ENCODE assay signal across 9 cellular contexts in the genomic region with DNA sequence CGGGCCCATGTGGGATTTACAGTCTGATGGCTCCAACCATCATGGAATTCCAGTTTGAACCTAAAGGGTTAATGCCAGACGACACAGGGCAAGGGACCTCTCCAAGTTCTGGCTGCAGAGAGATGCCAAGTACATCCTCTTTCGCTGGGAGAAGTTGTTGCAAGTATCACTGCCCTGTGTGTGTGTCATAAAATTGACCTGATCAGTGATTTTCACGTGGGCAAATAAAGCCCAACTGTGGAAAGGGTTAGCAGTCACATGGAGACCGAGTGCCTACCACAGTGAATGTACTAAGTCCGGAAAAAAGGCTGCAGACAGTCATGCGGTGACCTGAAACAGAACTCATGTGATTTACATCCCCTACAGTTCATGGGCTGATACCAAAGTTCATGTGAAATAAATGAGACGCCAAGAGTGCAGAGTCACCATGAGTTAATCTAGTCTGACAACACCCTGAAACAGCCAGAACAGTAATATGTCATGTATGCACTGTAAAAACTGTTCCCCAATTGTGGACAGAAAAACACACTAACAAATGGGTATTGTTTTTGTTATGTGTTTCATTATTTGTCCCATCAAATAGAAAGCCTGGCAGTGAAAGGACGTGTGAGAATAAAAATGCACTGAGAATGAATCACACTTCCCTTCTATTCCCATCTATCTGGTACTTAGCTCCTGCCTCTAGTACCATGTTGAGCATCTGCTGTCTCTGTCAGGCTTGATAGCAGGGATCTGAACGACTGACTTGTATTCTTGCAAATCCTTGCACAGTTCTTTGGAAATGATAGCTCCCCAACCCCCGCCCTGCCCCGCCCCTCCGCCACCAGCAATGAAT.
DNase-seq lines count a peak whose midpoint lies in the region; ATAC-seq and TF ChIP-seq lines count a peak whose summit lies in the region.
"Had no signal": no experiment of that assay in that cellular context is flagged by ENCODE, and none has a peak within 500 bp of the region (broad histone marks: within the 10 kb centered on the region; RNA-seq: fewer than 3 reads in every experiment).

No MANE protein-coding gene starts in this region.

- H3K9me3 Mint-ChIP-seq in naive thymus-derived CD8-positive, alpha-beta T cell: no peaks in the 10 kb centered on the region

- H3K27ac Mint-ChIP-seq in T-helper 17 cell: no peak overlapping the region
- no peak overlapping the region for H3K27ac Mint-ChIP-seq in naive thymus-derived CD8-positive, alpha-beta T cell
- H3K27ac Mint-ChIP-seq: activated naive CD8-positive, alpha-beta T cell had no signal

- 67 to 71% methylated on average over 11 to 13 of the region's 13 CpGs for WGBS in upper lobe of left lung, 2 donors

- intact Hi-C loops in lower lobe of right lung (cut with DNase I): no loop called here

- H3K36me3 ChIP-seq in lower lobe of right lung (no peaks in the 10 kb centered on the region), upper lobe of left lung (no peaks in the 10 kb centered on the region)

- TF ChIP-seq CTCF in coronary artery (IDR thresholded peaks at IDR 0.05) (no peak), lower lobe of right lung (IDR thresholded peaks at IDR 0.05) (no peak), upper lobe of left lung (IDR thresholded peaks at IDR 0.05) (no peak)

- POLR2A ChIA-PET in naive thymus-derived CD8-positive, alpha-beta T cell (lab: Charles Lee): no interaction called here

- DNase-seq in coronary artery (ENCODE audit: low spot score) (no peak), lower lobe of right lung (no peak), upper lobe of left lung (peak in 1 of 2 donors; percentile 53), T-helper 17 cell (no peak), NCI-H1436 treated with DMSO at 0.1 percent for 48 hours (lab: John Stamatoyannopoulos, UW) (no peak)
- no peak for DNase-seq in naive thymus-derived CD8-positive, alpha-beta T cell
- DNase-seq: NCI-H2227 treated with DMSO at 0.1 percent for 48 hours had no signal

- TF ChIP-seq EP300 in upper lobe of left lung (IDR thresholded peaks at IDR 0.05): peak in 2 of 4 donors; percentile 27 to 93

- peaks cover 3% of the 10 kb centered on the region for H3K36me3 Mint-ChIP-seq in T-helper 17 cell (ENCODE audit: low read depth)
- peaks cover 4 to 26% (median 10%) of the 10 kb centered on the region in 3 donors for H3K36me3 Mint-ChIP-seq in naive thymus-derived CD8-positive, alpha-beta T cell

- H3K4me3 ChIP-seq in coronary artery: no peak overlapping the region
- no peak overlapping the region for H3K4me3 ChIP-seq in lower lobe of right lung
- H3K4me3 ChIP-seq in upper lobe of left lung: no peak overlapping the region

- H3K4me3 Mint-ChIP-seq in T-helper 17 cell: no peak overlapping the region
- H3K4me3 Mint-ChIP-seq in naive thymus-derived CD8-positive, alpha-beta T cell: no peak overlapping the region
- H3K4me3 Mint-ChIP-seq: activated naive CD8-positive, alpha-beta T cell had no signal

- H3K27ac ChIP-seq in coronary artery (peak overlapping the region; percentile 9 to 88), lower lobe of right lung (no peak overlapping the region), upper lobe of left lung (peak overlapping the region in 3 of 4 donors; percentile 71 to 87 (median 80))

- H3K27me3 Mint-ChIP-seq in T-helper 17 cell: no peaks in the 10 kb centered on the region
- no peaks in the 10 kb centered on the region for H3K27me3 Mint-ChIP-seq in naive thymus-derived CD8-positive, alpha-beta T cell
- H3K27me3 Mint-ChIP-seq: activated naive CD8-positive, alpha-beta T cell had no signal

- peaks cover 44% of the 10 kb centered on the region for H3K4me1 ChIP-seq in lower lobe of right lung
- H3K4me1 ChIP-seq in upper lobe of left lung: peaks cover 31 to 38% (median 34%) of the 10 kb centered on the region in 4 donors

- H3K9me3 ChIP-seq in lower lobe of right lung (no peaks in the 10 kb centered on the region), upper lobe of left lung (no peaks in the 10 kb centered on the region), T-helper 17 cell (ENCODE audit: control insufficient read depth, low read length, poor library complexity, severe bottlenecking) (no peaks in the 10 kb centered on the region)

- ATAC-seq in HG02885 (IDR thresholded peaks at IDR 0.05; ENCODE audit: poor library complexity, unreplicated experiment) (peak; percentile 53), lower lobe of right lung (peak; percentile 75 to 88), upper lobe of left lung (ENCODE audit: low FRiP score in 2 of 2) (peak; percentile 43 to 67), T-helper 17 cell (no peak)
- no peak for ATAC-seq in naive thymus-derived CD8-positive, alpha-beta T cell

- no peaks in the 10 kb centered on the region for H3K27me3 ChIP-seq in lower lobe of right lung (ENCODE audit: low read depth)
- H3K27me3 ChIP-seq in upper lobe of left lung: no peaks in the 10 kb centered on the region

- TF ChIP-seq POLR2A in upper lobe of left lung (IDR thresholded peaks at IDR 0.05): peak in 1 of 4 donors; percentile 26

- peaks cover 14% of the 10 kb centered on the region for H3K4me1 Mint-ChIP-seq in T-helper 17 cell
- H3K4me1 Mint-ChIP-seq in naive thymus-derived CD8-positive, alpha-beta T cell: peaks cover 5 to 30% (median 26%) of the 10 kb centered on the region in 4 donors

Comparison
In these comparisons a context has a peak if more than half of its experiments do, and no peak if none do; other contexts are left out.
1. ATAC-seq: peak in HG02885 (single experiment), lower lobe of right lung (2 of 2) and upper lobe of left lung (2 of 2); none in T-helper 17 cell (single experiment) and naive thymus-derived CD8-positive, alpha-beta T cell (0 of 2).